ENCODE assay signal across 14 cellular contexts in genomic region chr16:68401871-68402747, GRCh38. TPM values are rescaled to one million over a fixed set of nuclear protein-coding genes. Genes with fewer than 3 reads are reported as not detected.
DNase-seq lines count a peak whose midpoint lies in the region; ATAC-seq and TF ChIP-seq lines count a peak whose summit lies in the region.
"Had no signal": no experiment of that assay in that cellular context is flagged by ENCODE, and none has a peak within 500 bp of the region (broad histone marks: within the 10 kb centered on the region; RNA-seq: fewer than 3 reads in every experiment).

No MANE protein-coding gene starts in this region.

- intact Hi-C loops in IMR-90 (cut with micrococcal nuclease): no loop called here
- intact Hi-C loops in naive thymus-derived CD4-positive, alpha-beta T cell (cut with micrococcal nuclease): loop anchor here (1.0 to 2.0 kb wide), 2 partner anchors 16 to 17 kb away; no protein-coding TSS in a partner anchor

- no peak overlapping the region for H2AK5ac ChIP-seq in IMR-90 (ENCODE audit: low read depth, low read length)

- POLR2A ChIA-PET in IMR-90 (lab: Charles Lee; ENCODE audit: unreplicated experiment): no interaction called here
- POLR2A ChIA-PET in naive thymus-derived CD4-positive, alpha-beta T cell (lab: Charles Lee): interaction anchor here (4.3 kb wide), 1 partner anchor 15 kb away, joined by 22 read pairs; no protein-coding TSS in a partner anchor

- peak overlapping the region; percentile 47 for H2AFZ ChIP-seq in IMR-90 (replicated peaks; ENCODE audit: low read length, poor library complexity)

- no peaks in the 10 kb centered on the region for H3K36me3 ChIP-seq in IMR-90 (ENCODE audit: control insufficient read depth, insufficient read depth, low read length)
- no peaks in the 10 kb centered on the region for H3K36me3 ChIP-seq in naive thymus-derived CD4-positive, alpha-beta T cell (ENCODE audit: control insufficient read depth in 2 of 3, insufficient read depth in 3 of 3, low read length in 3 of 3)
- H3K36me3 ChIP-seq: esophagus squamous epithelium had no signal

- H4K8ac ChIP-seq in IMR-90 (ENCODE audit: low read depth in 2 of 2, low read length in 2 of 2): no peak overlapping the region

- H4K91ac ChIP-seq in IMR-90 (ENCODE audit: insufficient read depth, low read depth, low read length): no peak overlapping the region

- peak overlapping the region in 4 of 9 donors; percentile 14 to 78 (median 27) for H3K27ac Mint-ChIP-seq in naive thymus-derived CD4-positive, alpha-beta T cell

- H3K4me1 ChIP-seq in IMR-90 (ENCODE audit: control insufficient read depth, insufficient read depth, low read length): peaks cover 11% of the 10 kb centered on the region; the same call in 1 of the 2 replicates
- H3K4me1 ChIP-seq in naive thymus-derived CD4-positive, alpha-beta T cell (ENCODE audit: control insufficient read depth in 2 of 2, insufficient read depth in 2 of 2, low read length in 2 of 2): peaks cover 3 to 18% of the 10 kb centered on the region in 2 donors
- H3K4me1 ChIP-seq: esophagus squamous epithelium had no signal

- peaks cover 0 to 20% (median 0%) of the 10 kb centered on the region in 5 donors for H3K27me3 Mint-ChIP-seq in naive thymus-derived CD4-positive, alpha-beta T cell

- dilution Hi-C loops in IMR-90 (cut with HindIII; ENCODE audit: low sequenced_read_pairs, unreplicated experiment): no loop called here

- no peak for TF ChIP-seq POLR2A in IMR-90 (IDR thresholded peaks at IDR 0.05; ENCODE audit: low read depth, low read length)
- TF ChIP-seq POLR2A in GM18505 (IDR thresholded peaks at IDR 0.05; ENCODE audit: borderline replicate concordance, extremely low read depth, insufficient read depth, insufficient read length): no peak

- DNase-seq in EL (peak; percentile 83), IMR-90 (peak; percentile 68), astrocyte of the hippocampus (ENCODE audit: low read depth, low spot score) (peak; percentile 52), non-pigmented ciliary epithelial cell (ENCODE audit: low read depth) (peak; percentile 50), ecto neural progenitor cell (ENCODE audit: low spot score) (no peak)
- no peak for DNase-seq in naive thymus-derived CD4-positive, alpha-beta T cell
- DNase-seq: esophagus squamous epithelium, NCI-H446, SK-N-SH, testis had no signal

- no peak overlapping the region for H2BK20ac ChIP-seq in IMR-90 (ENCODE audit: low read depth, low read length)

- H3K4me3 Mint-ChIP-seq in naive thymus-derived CD4-positive, alpha-beta T cell: peak overlapping the region in 1 of 10 donors; percentile 38

- peaks cover 3 to 29% (median 24%) of the 10 kb centered on the region in 7 donors for H3K4me1 Mint-ChIP-seq in naive thymus-derived CD4-positive, alpha-beta T cell

- H3K4me3 ChIP-seq in IMR-90 (ENCODE audit: insufficient read depth, low read depth, low read length): no peak overlapping the region
- H3K4me3 ChIP-seq in naive thymus-derived CD4-positive, alpha-beta T cell (ENCODE audit: low read length): no peak overlapping the region
- H3K4me3 ChIP-seq: esophagus squamous epithelium, K562, testis had no signal

- H3K27me3 ChIP-seq in IMR-90 (ENCODE audit: control insufficient read depth, insufficient read depth, low read length): peaks cover 4% of the 10 kb centered on the region; the same call in 1 of the 2 replicates
- no peaks in the 10 kb centered on the region for H3K27me3 ChIP-seq in naive thymus-derived CD4-positive, alpha-beta T cell (ENCODE audit: control insufficient read depth in 2 of 2, insufficient read depth in 2 of 2, low read length in 2 of 2)
- H3K27me3 ChIP-seq: testis had no signal

- peaks cover 13% of the 10 kb centered on the region for H3K9me1 ChIP-seq in IMR-90 (ENCODE audit: insufficient read depth, low read length)

- no peaks in the 10 kb centered on the region for H4K20me1 ChIP-seq in IMR-90 (ENCODE audit: insufficient read depth, low read length)

- H3K4ac ChIP-seq in IMR-90 (ENCODE audit: low read depth, low read length): no peak overlapping the region

- no peak overlapping the region for H3K27ac ChIP-seq in IMR-90 (ENCODE audit: insufficient read depth, low read length)
- no peak overlapping the region for H3K27ac ChIP-seq in naive thymus-derived CD4-positive, alpha-beta T cell (ENCODE audit: low read depth, low read length)
- H3K27ac ChIP-seq: esophagus squamous epithelium had no signal

- no peak overlapping the region for H4K5ac ChIP-seq in IMR-90 (ENCODE audit: low read depth, low read length)

- no peak for TF ChIP-seq CTCF in IMR-90 (conservative IDR thresholded peaks at IDR 0.05; ENCODE audit: low read depth, low read length)

- TF ChIP-seq RAD21 in IMR-90 (IDR thresholded peaks at IDR 0.05; ENCODE audit: low read length): no peak

- H2BK120ac ChIP-seq in IMR-90 (ENCODE audit: low read depth, low read length): no peak overlapping the region

- in situ Hi-C loops in IMR-90 (cut with MboI; ENCODE audit: low sequenced_read_pairs): no loop called here

- H3K9me3 ChIP-seq in IMR-90 (ENCODE audit: control insufficient read depth, insufficient read depth, low read length): no peaks in the 10 kb centered on the region
- H3K9me3 ChIP-seq in naive thymus-derived CD4-positive, alpha-beta T cell (ENCODE audit: control insufficient read depth in 2 of 3, low read length in 3 of 3): no peaks in the 10 kb centered on the region
- H3K9me3 ChIP-seq: esophagus squamous epithelium, SK-N-SH, testis had no signal

- no peaks in the 10 kb centered on the region for H3K9me3 Mint-ChIP-seq in naive thymus-derived CD4-positive, alpha-beta T cell

- H2AK9ac ChIP-seq in IMR-90 (replicated peaks; ENCODE audit: low read depth, low read length, poor library complexity): no peak overlapping the region

- no TSS peak for BruUV-seq in IMR-90 (replicated peaks; lab: Mats Ljungman, UMichigan)

- H3K79me1 ChIP-seq in IMR-90 (ENCODE audit: low read depth in 1 of 2, low read length in 2 of 2): no peaks in the 10 kb centered on the region

- ATAC-seq in IMR-90 (ENCODE audit: low read depth): peak; percentile 47
- ATAC-seq in naive thymus-derived CD4-positive, alpha-beta T cell: no peak
- no peak for ATAC-seq in GM18505 (IDR thresholded peaks at IDR 0.05; ENCODE audit: unreplicated experiment)
- ATAC-seq: K562, left lobe of liver had no signal

- no peak overlapping the region for H2BK15ac ChIP-seq in IMR-90 (ENCODE audit: low read depth, low read length)

- no peak overlapping the region for H3K9ac ChIP-seq in IMR-90 (ENCODE audit: low read depth, low read length)
- H3K9ac ChIP-seq: SK-N-SH had no signal

- H3K4me2 ChIP-seq in IMR-90 (ENCODE audit: low read depth, low read length): no peak overlapping the region
- H3K4me2 ChIP-seq: SK-N-SH had no signal

- H3K23ac ChIP-seq in IMR-90 (ENCODE audit: low read depth, low read length): no peak overlapping the region

- WGBS in IMR-90 (ENCODE audit: extremely low coverage in 2 of 2, insufficient read length in 1 of 2), 2 experiments: 33% methylated on average over 2 of the region's 13 CpGs; no CpG with 5 or more reads in 1 of the 2 experiments

- no peak overlapping the region for H2BK5ac ChIP-seq in IMR-90 (ENCODE audit: low read depth, low read length, poor library complexity, severe bottlenecking)

- CTCF ChIA-PET in IMR-90 (lab: Yijun Ruan, JAX): interaction anchor here (0.7 kb wide), 1 partner anchor 108 kb away, joined by 3 read pairs; no protein-coding TSS in a partner anchor
- CTCF ChIA-PET in naive thymus-derived CD4-positive, alpha-beta T cell (lab: Charles Lee): interaction anchor here (4.2 kb wide), 1 partner anchor 109 kb away, joined by 27 read pairs; no protein-coding TSS in a partner anchor

- no peak overlapping the region for H3K14ac ChIP-seq in IMR-90 (replicated peaks; ENCODE audit: low read depth, low read length)

- H3K56ac ChIP-seq in IMR-90 (ENCODE audit: extremely low read depth, insufficient read depth, low read length): no peak overlapping the region

- H3K18ac ChIP-seq in IMR-90 (ENCODE audit: low read depth, low read length): no peak overlapping the region

- H3K36me3 Mint-ChIP-seq in naive thymus-derived CD4-positive, alpha-beta T cell: no peaks in the 10 kb centered on the region

TF ChIP-seq in IMR-90, 13 proteins besides CTCF, POLR2A, EP300 and RAD21:
- TF ChIP-seq MAZ (IDR thresholded peaks at IDR 0.05; ENCODE audit: borderline replicate concordance, low read depth, low read length): no peak
- TF ChIP-seq SMC3 (IDR thresholded peaks at IDR 0.05; ENCODE audit: low read depth, low read length): no peak
- TF ChIP-seq FOS (IDR thresholded peaks at IDR 0.05; ENCODE audit: low read depth, low read length): 0 out of 2 replicates have a peak, but pooled peaks have one; percentile 6
- 0 out of 2 replicates have a peak, but pooled peaks have one; percentile 11 for TF ChIP-seq RFX5 (IDR thresholded peaks at IDR 0.05; ENCODE audit: low read depth, low read length)
- TF ChIP-seq CEBPB (IDR thresholded peaks at IDR 0.05; ENCODE audit: low read depth, low read length): peak; percentile 92

RNA-seq across cellular contexts. Expression of gene SMPD3, which starts 46.2 kb away (rescaled TPM):
- total RNA-seq in IMR-90 (2012; rRNA removed): not detected in 2 replicates
- 0.01 TPM in 1 of 2 replicates, not detected in the other for polyA plus RNA-seq in IMR-90 (2012; rRNA removed)
- 0.02 TPM in 1 of 2 replicates, not detected in the other for polyA plus RNA-seq in IMR-90 (2012; cell fraction: cytosol; rRNA removed)
- 0.02 and 0.14 TPM in 2 replicates for polyA plus RNA-seq in IMR-90 (2012; cell fraction: nucleus; rRNA removed; ENCODE audit: low replicate concordance)
- total RNA-seq in naive thymus-derived CD4-positive, alpha-beta T cell: 1 to 10 TPM in 3 of 5 experiments, under 1 TPM in 2; 0.57 to 6.1 (median 1.8) TPM
- polyA plus RNA-seq in naive thymus-derived CD4-positive, alpha-beta T cell: 1 to 10 TPM in 1 of 2 donors, under 1 TPM in 1; 0.32 to 1.8 TPM
- total RNA-seq: osteocyte had no signal

Comparison
In these comparisons a context has a peak if more than half of its experiments do, and no peak if none do; other contexts are left out.
1. DNase-seq: peak in EL (single experiment), IMR-90 (single experiment), astrocyte of the hippocampus (single experiment) and non-pigmented ciliary epithelial cell (single experiment); none in ecto neural progenitor cell (single experiment) and naive thymus-derived CD4-positive, alpha-beta T cell (0 of 9).